Comparison of ENCODE assay signal across 30 cellular contexts in genomic region chr7:121392277-121393004, GRCh38. TPM values are rescaled to one million over a fixed set of nuclear protein-coding genes. Genes with fewer than 3 reads are reported as not detected.
DNase-seq lines count a peak whose midpoint lies in the region; ATAC-seq, FAIRE-seq and TF ChIP-seq lines count a peak whose summit lies in the region.
"Had no signal": no experiment of that assay in that cellular context is flagged by ENCODE, and none has a peak within 500 bp of the region (broad histone marks: within the 10 kb centered on the region; RNA-seq: fewer than 3 reads in every experiment).

No MANE protein-coding gene starts in this region.

- H3K36me3 Mint-ChIP-seq in activated B cell treated with CpG ODN at 0.5 μM for 24 hours (ENCODE audit: low read depth): peaks cover 31% of the 10 kb centered on the region
- H3K36me3 Mint-ChIP-seq in mesothelial cell of epicardium: peaks cover 18% of the 10 kb centered on the region

- no peaks in the 10 kb centered on the region for H3K27me3 Mint-ChIP-seq in activated B cell treated with CpG ODN at 0.5 μM for 24 hours
- H3K27me3 Mint-ChIP-seq in mesothelial cell of epicardium (ENCODE audit: low read depth): no peaks in the 10 kb centered on the region

- no peak overlapping the region for H3K4me3 ChIP-seq in A549
- H3K4me3 ChIP-seq in DND-41 (ENCODE audit: low read depth in 1 of 2, low read length in 2 of 2): no peak overlapping the region
- no peak overlapping the region for H3K4me3 ChIP-seq in uterus
- H3K4me3 ChIP-seq: esophagus muscularis mucosa, pancreas, spleen, thyroid gland had no signal

- intact Hi-C loops in activated B cell treated with CpG ODN at 0.5 μM for 24 hours (cut with micrococcal nuclease) (no loop called here), uterus (cut with DNase I; ENCODE audit: low total_unique reads) (no loop called here)

- H3K4me1 Mint-ChIP-seq in activated B cell treated with CpG ODN at 0.5 μM for 24 hours (peaks cover 77% of the 10 kb centered on the region), mesothelial cell of epicardium (peaks cover 51% of the 10 kb centered on the region)

- DNase-seq in A549 (ENCODE audit: low read depth in 1 of 2, low spot score in 1 of 2): no peak
- no peak for DNase-seq in DND-41
- no peak for DNase-seq in activated B cell treated with CpG ODN at 0.5 μM for 24 hours
- DNase-seq in mesothelial cell of epicardium (ENCODE audit: low spot score in 2 of 2, unreplicated experiment in 2 of 2): no peak
- no peak for DNase-seq in GF-D8 (lab: John Stamatoyannopoulos, UW)
- no peak for DNase-seq in SIG-M5 treated with dmso at 0.1 percent for 504 hours (lab: John Stamatoyannopoulos, UW; ENCODE audit: unreplicated experiment)
- no peak for DNase-seq in uterus
- no peak for DNase-seq in DMS153 treated with DMSO at 0.1 percent for 48 hours (lab: John Stamatoyannopoulos, UW; ENCODE audit: unreplicated experiment)
- DNase-seq: activated CD4-positive, alpha-beta T cell treated with anti-CD3 and anti-CD28 coated beads, Interleukin-2, amount 50 U/mL, for 1 hour; activated gamma-delta T cell; effector memory CD4-positive, alpha-beta T cell; foreskin melanocyte; immature natural killer cell; Kasumi-1; mesenchymal stem cell; NCI-H1105; NCI-H2029; NCI-H226; NCI-H774; pancreas; SK-N-SH; spleen; stimulated activated CD4-positive, alpha-beta T cell treated with anti-CD3 and anti-CD28 coated beads, Interleukin-2, amount 100 ng/mL, for 48 hours; stimulated activated naive CD4-positive, alpha-beta T cell treated with Interleukin-2 at 50 U/mL for 16 hours; thyroid gland had no signal

- H3K4me2 ChIP-seq in A549 (no peak overlapping the region), DND-41 (ENCODE audit: insufficient read depth, low read length) (0 out of 2 replicates have a peak overlapping the region, but pooled peaks have one; percentile 9)
- H3K4me2 ChIP-seq: SK-N-SH had no signal

- POLR2A ChIA-PET in A549 (lab: Yijun Ruan, JAX): no interaction called here
- POLR2A ChIA-PET in activated B cell treated with CpG ODN at 0.5 μM for 24 hours (lab: Charles Lee): interaction anchor here (0.5 to 4.8 kb wide), 2 partner anchors 9 to 10 kb away, joined by 3 to 116 read pairs; no protein-coding TSS in a partner anchor

- CTCF ChIA-PET in A549 (lab: Yijun Ruan, JAX): interaction anchor here (0.7 kb wide), 1 partner anchor 26 kb away, joined by 3 read pairs; no protein-coding TSS in a partner anchor
- CTCF ChIA-PET in activated B cell treated with CpG ODN at 0.5 μM for 24 hours (lab: Charles Lee): interaction anchor here (1.3 to 6.5 kb wide), 2 partner anchors 21 to 38 kb away, joined by 3 to 221 read pairs; no protein-coding TSS in a partner anchor

- no peak overlapping the region for H3K9ac ChIP-seq in DND-41 (ENCODE audit: low read depth, low read length)
- H3K9ac ChIP-seq: SK-N-SH had no signal

- peaks cover 9% of the 10 kb centered on the region; the same call in 1 of the 2 replicates for H3K36me3 ChIP-seq in DND-41 (ENCODE audit: insufficient read depth, low read length)
- no peaks in the 10 kb centered on the region for H3K36me3 ChIP-seq in uterus
- H3K36me3 ChIP-seq: esophagus muscularis mucosa, pancreas, thyroid gland had no signal

- H3K4me1 ChIP-seq in A549 (peaks cover 17% of the 10 kb centered on the region), DND-41 (ENCODE audit: insufficient read depth, low read length) (peaks cover 28% of the 10 kb centered on the region), uterus (no peaks in the 10 kb centered on the region)

- H3K9me3 Mint-ChIP-seq in activated B cell treated with CpG ODN at 0.5 μM for 24 hours (peaks cover 10% of the 10 kb centered on the region), mesothelial cell of epicardium (peaks cover 9% of the 10 kb centered on the region)
- H3K9me3 Mint-ChIP-seq: immature natural killer cell had no signal

- no peak for FAIRE-seq in A549 (lab: Jason Lieb, UNC)
- FAIRE-seq: G401.6, HTR-8/SVneo, pancreas had no signal

- TF ChIP-seq CTCF in A549 (IDR thresholded peaks at IDR 0.05): no peak
- TF ChIP-seq CTCF in DND-41 (IDR thresholded peaks at IDR 0.05; ENCODE audit: borderline replicate concordance, extremely low read depth, low read length, poor library complexity, severe bottlenecking): no peak
- TF ChIP-seq CTCF in activated B cell treated with CpG ODN at 0.5 μM for 24 hours (IDR thresholded peaks at IDR 0.05): no peak
- TF ChIP-seq CTCF in mesothelial cell of epicardium (IDR thresholded peaks at IDR 0.05; ENCODE audit: unreplicated experiment): no peak
- no peak for TF ChIP-seq CTCF in uterus (IDR thresholded peaks at IDR 0.05)

- 93% methylated on average over 10 of the region's 10 CpGs for WGBS in A549 (ENCODE audit: missing lambda C conversion rate)

- H2AFZ ChIP-seq in DND-41 (ENCODE audit: low read depth, low read length): no peak overlapping the region

- TF ChIP-seq POLR2A in A549 (IDR thresholded peaks at IDR 0.05; ENCODE audit: low read length) (no peak), uterus (IDR thresholded peaks at IDR 0.05) (no peak)

- no peak overlapping the region for H3K27ac ChIP-seq in A549
- H3K27ac ChIP-seq in DND-41 (ENCODE audit: low read length): no peak overlapping the region
- no peak overlapping the region for H3K27ac ChIP-seq in uterus
- H3K27ac ChIP-seq: esophagus muscularis mucosa, pancreas, thyroid gland, VCaP had no signal

- no peak for TF ChIP-seq RAD21 in A549 (conservative IDR thresholded peaks at IDR 0.05 in 1 of 2, IDR thresholded peaks at IDR 0.05 in 1 of 2)

- ATAC-seq in A549 (no peak), DND-41 (ENCODE audit: insufficient read depth, low read depth) (no peak), activated B cell treated with CpG ODN at 0.5 μM for 24 hours (ENCODE audit: low read depth) (no peak)
- ATAC-seq: pancreas had no signal

- H3K27me3 ChIP-seq in DND-41 (ENCODE audit: insufficient read depth, low read length, poor library complexity): no peaks in the 10 kb centered on the region
- H3K27me3 ChIP-seq in uterus: no peaks in the 10 kb centered on the region
- H3K27me3 ChIP-seq: esophagus muscularis mucosa, pancreas, spleen, thyroid gland had no signal

- peak overlapping the region; percentile 13 for H3K4me3 Mint-ChIP-seq in activated B cell treated with CpG ODN at 0.5 μM for 24 hours
- no peak overlapping the region for H3K4me3 Mint-ChIP-seq in mesothelial cell of epicardium
- H3K4me3 Mint-ChIP-seq: CD14-positive monocyte had no signal

- no peak for TF ChIP-seq EP300 in A549 (IDR thresholded peaks at IDR 0.05)

- H3K27ac Mint-ChIP-seq in activated B cell treated with CpG ODN at 0.5 μM for 24 hours: peak overlapping the region; percentile 77
- peak overlapping the region; percentile 54 for H3K27ac Mint-ChIP-seq in mesothelial cell of epicardium
- H3K27ac Mint-ChIP-seq: CD14-positive monocyte had no signal

- H4K20me1 ChIP-seq in DND-41 (ENCODE audit: insufficient read depth, low read length): peaks cover 10% of the 10 kb centered on the region; the same call in 1 of the 2 replicates

- H3K79me2 ChIP-seq in DND-41 (ENCODE audit: insufficient read depth, low read length): peaks cover 78% of the 10 kb centered on the region

- no peaks in the 10 kb centered on the region for H3K9me3 ChIP-seq in A549
- no peaks in the 10 kb centered on the region for H3K9me3 ChIP-seq in DND-41 (ENCODE audit: insufficient read depth, low read length, severe bottlenecking)
- no peaks in the 10 kb centered on the region for H3K9me3 ChIP-seq in uterus
- H3K9me3 ChIP-seq: esophagus muscularis mucosa, pancreas, SK-N-SH, thyroid gland had no signal

TF ChIP-seq in A549, 52 proteins besides CTCF, POLR2A, EP300 and RAD21:
- TF ChIP-seq FOSL2 (IDR thresholded peaks at IDR 0.05) (no peak), FOSL2 (CRISPR knock-in tag; IDR thresholded peaks at IDR 0.05) (no peak), MAFK (IDR thresholded peaks at IDR 0.05; ENCODE audit: partially characterized antibody) (peak; percentile 28)
TF ChIP-seq in A549: peak in this region for 1.

RNA-seq across cellular contexts. Expression of gene FAM3C, which starts 3.7 kb away (rescaled TPM):
- polyA plus RNA-seq in A549 (2011; rRNA removed): 28.7 and 46.4 TPM in 2 replicates
- 11.1 and 11.6 TPM in 2 replicates for polyA plus RNA-seq in A549 (2012; cell fraction: cytosol; rRNA removed)
- polyA plus RNA-seq in A549 (2012; cell fraction: nucleus; rRNA removed): 4.5 and 8.4 TPM in 2 replicates
- 29.1 to 31.7 TPM (median 29.4 TPM) in 3 replicates for polyA plus RNA-seq in A549 (2017; fragmentation: RNase III; extraction: RNeasy Plus Mini Kit Qiagen cat#74134 plus additional on column Dnase treatment)
- 5.9 and 7.4 TPM in 2 replicates for polyA minus RNA-seq in A549 (2011; rRNA and poly(A)+ RNA removed)
- 54.8 and 59.3 TPM in 2 replicates for total RNA-seq in activated B cell treated with CpG ODN at 0.5 μM for 24 hours
- total RNA-seq in mesothelial cell of epicardium: 76.4 to 82.7 TPM (median 78.2 TPM) in 3 replicates
- total RNA-seq in uterus: 100 to 1,000 TPM in 1 of 4 donors, 10 to 100 TPM in 3; 36.1 to 104 (median 65.8) TPM
